Comparison of ENCODE assay signal across 8 cellular contexts in the genomic region with DNA sequence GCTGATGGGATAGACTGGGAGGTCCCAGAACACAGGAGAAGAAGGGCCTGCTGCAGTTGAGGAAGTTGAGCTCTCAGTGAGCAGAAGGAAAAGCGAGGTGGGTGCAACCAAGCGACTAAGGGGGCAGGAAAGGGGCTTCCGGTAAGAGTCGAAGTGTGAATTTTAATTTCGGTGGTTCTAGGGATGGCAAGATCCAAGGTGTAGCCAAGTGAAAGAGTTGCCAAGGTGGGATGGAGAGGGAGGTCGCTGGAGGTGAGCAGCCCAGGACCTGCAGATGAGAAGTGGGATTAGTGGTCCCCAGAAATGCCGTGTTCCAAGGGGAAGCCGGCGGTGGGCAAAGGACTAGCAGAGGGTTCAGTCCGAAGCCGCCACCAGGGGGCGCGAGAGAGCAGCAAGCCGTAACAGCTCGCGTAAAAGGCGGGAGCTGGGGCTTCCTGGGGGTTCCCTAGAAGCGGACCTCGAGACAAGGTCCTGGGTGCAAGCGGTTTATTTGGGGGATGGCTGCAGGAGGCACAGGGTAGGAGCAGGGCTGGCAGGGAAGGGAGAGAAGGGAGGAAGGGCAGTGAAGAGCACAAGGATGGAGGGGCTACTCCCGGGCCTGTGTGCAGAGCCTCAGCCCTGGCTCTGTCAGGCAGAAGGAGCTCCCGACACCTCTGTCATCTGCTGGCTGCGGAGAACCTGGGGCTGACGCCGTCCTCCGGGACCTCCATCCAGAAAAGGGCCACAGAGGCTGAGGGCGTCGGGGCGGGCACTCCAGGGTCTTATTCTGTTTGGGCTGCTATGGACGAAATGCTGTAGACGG.
A peak's percentile ranks its signal among the peaks of the same experiment; 100 is the strongest.
DNase-seq lines count a peak whose midpoint lies in the region; ATAC-seq and TF ChIP-seq lines count a peak whose summit lies in the region.

No MANE protein-coding gene starts in this region.

- H3K4me1 ChIP-seq in BE2C (no peaks in the 10 kb centered on the region), SK-N-SH (ENCODE audit: control insufficient read depth in 1 of 2, insufficient read depth in 2 of 2, low read depth in 1 of 2, low read length in 1 of 2) (no peaks in the 10 kb centered on the region)

- H3K4me3 ChIP-seq in BE2C (ENCODE audit: low read depth, low read length) (no peak overlapping the region), SK-N-SH (ENCODE audit: low read depth in 2 of 2, low read length in 1 of 2) (peak overlapping the region in 1 of 2 experiments; percentile 33; a peak in 1 of 4 replicates)

- TF ChIP-seq RAD21 in SK-N-SH (IDR thresholded peaks at IDR 0.05; ENCODE audit: low read length) = peak; percentile 53

- no peaks in the 10 kb centered on the region for H3K9me2 ChIP-seq in SK-N-SH

- DNase-seq in BE2C (peak; percentile 60), SK-N-SH (peak; percentile 72), ecto neural progenitor cell (ENCODE audit: low spot score) (peak; percentile 87), omental fat pad (ENCODE audit: low spot score) (peak; percentile 48), GOT3 (lab: John Stamatoyannopoulos, UW) (no peak)

- H3F3A ChIP-seq in SK-N-SH (replicated peaks; ENCODE audit: insufficient read depth) = no peaks in the 10 kb centered on the region

- no peaks in the 10 kb centered on the region for H4K20me1 ChIP-seq in SK-N-SH (ENCODE audit: insufficient read depth)

- H3K9ac ChIP-seq in SK-N-SH = no peak overlapping the region

- POLR2A ChIA-PET in SK-N-SH (lab: Yijun Ruan, JAX) = no interaction called here

- CTCF ChIA-PET in SK-N-SH (lab: Yijun Ruan, JAX) = interaction anchor here (0.6 to 1.9 kb wide), 27 partner anchors 9 to 301 kb away, joined by 3 to 13 read pairs (median 3); no protein-coding TSS in a partner anchor

- H3K27me3 ChIP-seq in BE2C (no peaks in the 10 kb centered on the region), SK-N-SH (ENCODE audit: insufficient read depth) (no peaks in the 10 kb centered on the region)

- no peak overlapping the region for H2AFZ ChIP-seq in SK-N-SH (ENCODE audit: low read depth)

- ATAC-seq in GM19463 (IDR thresholded peaks at IDR 0.05; ENCODE audit: unreplicated experiment) = peak; percentile 74
- ATAC-seq in omental fat pad (ENCODE audit: low FRiP score) = no peak
- no peak for ATAC-seq in HG03520 (IDR thresholded peaks at IDR 0.05; ENCODE audit: unreplicated experiment)
- no peak for ATAC-seq in HG03095 (IDR thresholded peaks at IDR 0.05; ENCODE audit: unreplicated experiment)

- 20% methylated on average over 28 of the region's 31 CpGs for WGBS in SK-N-SH (ENCODE audit: low lambda C conversion rate)

- H3K4me2 ChIP-seq in SK-N-SH = no peak overlapping the region

- H3K79me2 ChIP-seq in SK-N-SH (ENCODE audit: insufficient read depth) = no peaks in the 10 kb centered on the region

- H3K27ac ChIP-seq in SK-N-SH (ENCODE audit: low read depth in 2 of 2, low read length in 1 of 2) = no peak overlapping the region

- TF ChIP-seq CTCF in BE2C (IDR thresholded peaks at IDR 0.05; ENCODE audit: low read depth, low read length) (peak; percentile 59), SK-N-SH (IDR thresholded peaks at IDR 0.05) (peak; percentile 83), omental fat pad (IDR thresholded peaks at IDR 0.05) (peak in 1 of 3 donors; percentile 19)

- H3K36me3 ChIP-seq in BE2C (no peaks in the 10 kb centered on the region), SK-N-SH (replicated peaks in 1 of 2; ENCODE audit: control insufficient read depth in 1 of 2, insufficient read depth in 2 of 2, low read length in 1 of 2) (no peaks in the 10 kb centered on the region)

- no peak for TF ChIP-seq EP300 in SK-N-SH (IDR thresholded peaks at IDR 0.05; ENCODE audit: borderline replicate concordance in 1 of 2, low read depth in 1 of 2, low read length in 1 of 2)

- H3K9me3 ChIP-seq in BE2C (0 out of 2 replicates have a peak, but pooled peaks cover 2% of the 10 kb centered on the region), SK-N-SH (no peaks in the 10 kb centered on the region)

TF ChIP-seq in SK-N-SH, 30 proteins besides CTCF, POLR2A, EP300 and RAD21:
- TF ChIP-seq SMC3 (IDR thresholded peaks at IDR 0.05; ENCODE audit: low read depth, low read length) (peak; percentile 50; the same call in 1 of the 2 replicates), CHD2 (IDR thresholded peaks at IDR 0.05; ENCODE audit: low read length, partially characterized antibody) (no peak)
